ENCODE assay signal across 28 cellular contexts in genomic region chr18:24031318-24031717, GRCh38. TPM values are rescaled to one million over a fixed set of nuclear protein-coding genes. Genes with fewer than 3 reads are reported as not detected.
DNase-seq lines count a peak whose midpoint lies in the region; FAIRE-seq and TF ChIP-seq lines count a peak whose summit lies in the region.
"Had no signal": no experiment of that assay in that cellular context is flagged by ENCODE, and none has a peak within 500 bp of the region (broad histone marks: within the 10 kb centered on the region; RNA-seq: fewer than 3 reads in every experiment).

No MANE protein-coding gene starts in this region.

- intact Hi-C loops in CD4-positive, alpha-beta memory T cell (cut with micrococcal nuclease): no loop called here
- intact Hi-C loops in vagina (cut with DNase I) (loop anchor here (5.0 kb wide), 1 partner anchor 649 kb away; no protein-coding TSS in a partner anchor), MCF 10A (cut with micrococcal nuclease) (no loop called here)

- H4K91ac ChIP-seq in H1 (replicated peaks; ENCODE audit: insufficient read length, low read length): no peak overlapping the region

- H2BK20ac ChIP-seq in H1 (ENCODE audit: low read length): no peak overlapping the region

- H3K27ac ChIP-seq in CD4-positive, alpha-beta memory T cell (ENCODE audit: low read depth, low read length): no peak overlapping the region
- H3K27ac ChIP-seq in H1 (ENCODE audit: low read depth, low read length): no peak overlapping the region
- no peak overlapping the region for H3K27ac ChIP-seq in vagina
- H3K27ac ChIP-seq: brain microvascular endothelial cell, esophagus squamous epithelium, transverse colon had no signal

- no peak overlapping the region for H4K8ac ChIP-seq in H1 (ENCODE audit: extremely low read depth, insufficient read depth, low read length)

- peaks cover 66 to 93% (median 83%) of the 10 kb centered on the region in 4 donors for H3K4me1 Mint-ChIP-seq in CD4-positive, alpha-beta memory T cell
- H3K4me1 Mint-ChIP-seq in MCF 10A (ENCODE audit: insufficient read depth, unreplicated experiment): peaks cover 30% of the 10 kb centered on the region

- no TSS peak for BruUV-seq in MCF 10A (replicated peaks; lab: Mats Ljungman, UMichigan)

- no peak overlapping the region for H3K18ac ChIP-seq in H1 (ENCODE audit: extremely low read depth, low read length)

- peak overlapping the region; percentile 5 to 80 (median 53) for H3K27ac Mint-ChIP-seq in CD4-positive, alpha-beta memory T cell
- H3K27ac Mint-ChIP-seq in MCF 10A (ENCODE audit: low read depth, unreplicated experiment): no peak overlapping the region
- H3K27ac Mint-ChIP-seq: activated CD4-positive, alpha-beta T cell treated with anti-CD3 and anti-CD28 coated beads for 36 hours; activated CD8-positive, alpha-beta memory T cell treated with anti-CD3 and anti-CD28 coated beads, Interleukin-2, amount 10 ng/mL, durations not matched to agents 7 days and 5 days; memory B cell; stimulated activated naive CD8-positive, alpha-beta T cell treated with anti-CD3 and anti-CD28 coated beads, Interleukin-15, amount 100 ng/mL, for 72 hours had no signal

- peaks cover 2% of the 10 kb centered on the region; the same call in 1 of the 2 replicates for H3K79me1 ChIP-seq in H1 (ENCODE audit: low read depth, low read length)

- POLR2A ChIA-PET in CD4-positive, alpha-beta memory T cell (lab: Charles Lee; ENCODE audit: partially characterized antibody): no interaction called here
- POLR2A ChIA-PET in H1 (lab: Charles Lee; ENCODE audit: partially characterized antibody): no interaction called here
- POLR2A ChIA-PET in MCF 10A (lab: Yijun Ruan, JAX): no interaction called here

- H3K14ac ChIP-seq in H1 (ENCODE audit: insufficient read length): no peak overlapping the region

- H2BK120ac ChIP-seq in H1 (replicated peaks; ENCODE audit: low read depth, low read length): no peak overlapping the region

- peak; percentile 36 for DNase-seq in NCI-H1092 treated with DMSO at 0.1 percent for 48 hours (lab: John Stamatoyannopoulos, UW)
- DNase-seq in NCI-H1092 (lab: John Stamatoyannopoulos, UW): no peak
- DNase-seq in CD4-positive, alpha-beta memory T cell: no peak
- DNase-seq in NCI-H2196 treated with DMSO at 0.1 percent for 48 hours (lab: John Stamatoyannopoulos, UW; ENCODE audit: unreplicated experiment): peak; percentile 59
- DNase-seq in H1 (ENCODE audit: low read depth in 1 of 2, low spot score in 2 of 2): no peak
- DNase-seq in NK-92 treated with Interleukin-12 subunit alpha and Interleukin-12 subunit beta, amount 100 ng/mL, for 24 hours (lab: John Stamatoyannopoulos, UW): no peak
- DNase-seq in vagina (ENCODE audit: extremely low spot score in 2 of 2): no peak
- no peak for DNase-seq in MCF 10A (ENCODE audit: unreplicated experiment)
- DNase-seq: 8988T; activated CD4-positive, alpha-beta T cell treated with anti-CD3 and anti-CD28 coated beads for 36 hours; activated CD8-positive, alpha-beta memory T cell treated with anti-CD3 and anti-CD28 coated beads, Interleukin-2, amount 10 ng/mL, durations not matched to agents 7 days and 5 days; AML-193; brain microvascular endothelial cell; esophagus squamous epithelium; HCEC 1CT; IMR-90; kidney; NCI-H2171; NCI-H69; OCI-M1; SHP77; stimulated activated CD4-positive, alpha-beta T cell treated with anti-CD3 and anti-CD28 coated beads, Interleukin-12 subunit alpha, Interleukin-12 subunit beta, amount 100 ng/mL, for 4 hours; stimulated activated CD4-positive, alpha-beta T cell treated with anti-CD3 and anti-CD28 coated beads, Interleukin-4, amount 100 ng/mL, for 4 hours; stimulated activated naive CD8-positive, alpha-beta T cell treated with anti-CD3 and anti-CD28 coated beads, Interleukin-15, amount 100 ng/mL, for 72 hours; transverse colon had no signal

- FAIRE-seq in H1 (lab: Jason Lieb, UNC): no peak
- FAIRE-seq: colon, kidney had no signal

- no peak overlapping the region for H2BK5ac ChIP-seq in H1 (ENCODE audit: low read depth, low read length)

- TF ChIP-seq RAD21 in H1 (IDR thresholded peaks at IDR 0.05 in 1 of 2, conservative IDR thresholded peaks at IDR 0.05 in 1 of 2; ENCODE audit: low read depth in 2 of 2, low read length in 2 of 2): no peak

- H3K4ac ChIP-seq in H1 (replicated peaks; ENCODE audit: insufficient read length, low read depth, low read length): no peak overlapping the region

- CTCF ChIA-PET in CD4-positive, alpha-beta memory T cell (lab: Charles Lee; ENCODE audit: partially characterized antibody): interaction anchor here (0.6 kb wide), 1 partner anchor 102 kb away, joined by 3 read pairs; no protein-coding TSS in a partner anchor
- CTCF ChIA-PET in H1 (lab: Charles Lee; ENCODE audit: partially characterized antibody) (no interaction called here), MCF 10A (lab: Yijun Ruan, JAX) (no interaction called here)

- WGBS in H1 (ENCODE audit: extremely low coverage in 1 of 2, insufficient coverage in 1 of 2, insufficient read length in 1 of 2, insufficient replicate concordance in 2 of 2, low coverage in 1 of 2, low lambda C conversion rate in 2 of 2, missing lambda C conversion rate in 1 of 2), 2 experiments: 98% methylated on average over 3 of the region's 3 CpGs; no CpG with 5 or more reads in 1 of the 2 experiments

- H3K23ac ChIP-seq in H1 (ENCODE audit: insufficient read length): no peak overlapping the region

- no peaks in the 10 kb centered on the region for H3K9me3 Mint-ChIP-seq in CD4-positive, alpha-beta memory T cell
- no peaks in the 10 kb centered on the region for H3K9me3 Mint-ChIP-seq in MCF 10A (ENCODE audit: unreplicated experiment)
- H3K9me3 Mint-ChIP-seq: memory B cell; stimulated activated naive CD8-positive, alpha-beta T cell treated with anti-CD3 and anti-CD28 coated beads, Interleukin-15, amount 100 ng/mL, for 72 hours had no signal

- peak overlapping the region in 7 of 8 donors; percentile 0 to 66 (median 56) for H3K4me3 Mint-ChIP-seq in CD4-positive, alpha-beta memory T cell
- H3K4me3 Mint-ChIP-seq in MCF 10A (ENCODE audit: unreplicated experiment): no peak overlapping the region
- H3K4me3 Mint-ChIP-seq: activated CD4-positive, alpha-beta T cell treated with anti-CD3 and anti-CD28 coated beads for 36 hours; activated CD8-positive, alpha-beta memory T cell treated with anti-CD3 and anti-CD28 coated beads, Interleukin-2, amount 10 ng/mL, durations not matched to agents 7 days and 5 days; memory B cell; stimulated activated naive CD8-positive, alpha-beta T cell treated with anti-CD3 and anti-CD28 coated beads, Interleukin-15, amount 100 ng/mL, for 72 hours had no signal

- no peak overlapping the region for H3K4me2 ChIP-seq in H1 (ENCODE audit: insufficient read depth in 1 of 2, low read depth in 2 of 2, low read length in 2 of 2)

- H2AFZ ChIP-seq in H1 (ENCODE audit: low read length): no peak overlapping the region

- no peak overlapping the region for H3K9ac ChIP-seq in H1 (replicated peaks in 1 of 4; ENCODE audit: extremely low read depth in 1 of 4, low read depth in 3 of 4, low read length in 3 of 4)

- TF ChIP-seq POLR2A in H1 (IDR thresholded peaks at IDR 0.05; ENCODE audit: control extremely low read depth in 1 of 2, low read depth in 2 of 2, low read length in 2 of 2): no peak
- no peak for TF ChIP-seq POLR2A in vagina (IDR thresholded peaks at IDR 0.05)

- peaks cover 0 to 2% of the 10 kb centered on the region in 2 experiments for H4K20me1 ChIP-seq in H1 (replicated peaks in 1 of 2; ENCODE audit: control insufficient read depth in 1 of 2, insufficient read depth in 2 of 2, low read length in 2 of 2)

- 0 out of 2 replicates have a peak overlapping the region, but pooled peaks have one; percentile 17 for H2BK12ac ChIP-seq in H1 (ENCODE audit: low read depth, low read length)

- TF ChIP-seq EP300 in H1 (IDR thresholded peaks at IDR 0.05; ENCODE audit: borderline replicate concordance in 1 of 2, low read depth in 2 of 2, low read length in 2 of 2): no peak

- H3K23me2 ChIP-seq in H1 (ENCODE audit: low read depth, low read length): no peaks in the 10 kb centered on the region

- H3K4me1 ChIP-seq in CD4-positive, alpha-beta memory T cell (ENCODE audit: insufficient read depth, low read length): peaks cover 96% of the 10 kb centered on the region
- H3K4me1 ChIP-seq in H1 (replicated peaks in 1 of 4; ENCODE audit: control insufficient read depth in 3 of 4, insufficient read depth in 4 of 4, low read length in 3 of 4) (peaks cover 0 to 3% (median 0%) of the 10 kb centered on the region in 4 experiments; a peak in 1 of 7 replicates), vagina (peaks cover 26% of the 10 kb centered on the region)

- H3K4me3 ChIP-seq in CD4-positive, alpha-beta memory T cell (ENCODE audit: low read length in 2 of 2): no peak overlapping the region
- H3K4me3 ChIP-seq in H1 (ENCODE audit: extremely low read depth in 1 of 4, insufficient read depth in 2 of 4, low read depth in 3 of 4, low read length in 4 of 4) (no peak overlapping the region), vagina (no peak overlapping the region)
- H3K4me3 ChIP-seq: adrenal gland, esophagus squamous epithelium, transverse colon had no signal

- H4K5ac ChIP-seq in H1 (ENCODE audit: insufficient read length, low read depth, low read length): no peak overlapping the region

- no peaks in the 10 kb centered on the region for H3K36me3 ChIP-seq in CD4-positive, alpha-beta memory T cell (ENCODE audit: insufficient read depth, low read length)
- H3K36me3 ChIP-seq in H1 (ENCODE audit: control insufficient read depth in 2 of 4, insufficient read depth in 4 of 4, low read length in 3 of 4): no peaks in the 10 kb centered on the region
- no peaks in the 10 kb centered on the region for H3K36me3 ChIP-seq in vagina
- H3K36me3 ChIP-seq: adrenal gland, brain microvascular endothelial cell, esophagus squamous epithelium, transverse colon had no signal

- H3K27me3 ChIP-seq in CD4-positive, alpha-beta memory T cell (ENCODE audit: insufficient read depth, low read length): no peaks in the 10 kb centered on the region
- H3K27me3 ChIP-seq in H1 (replicated peaks in 1 of 4; ENCODE audit: control insufficient read depth in 3 of 4, extremely low read depth in 1 of 4, insufficient read depth in 3 of 4, low read length in 3 of 4): no peaks in the 10 kb centered on the region
- no peaks in the 10 kb centered on the region for H3K27me3 ChIP-seq in vagina
- H3K27me3 ChIP-seq: adrenal gland, brain microvascular endothelial cell, esophagus squamous epithelium, transverse colon had no signal

- H3K9me3 ChIP-seq in CD4-positive, alpha-beta memory T cell (ENCODE audit: control insufficient read depth in 1 of 2, low read length in 2 of 2): no peaks in the 10 kb centered on the region
- H3K9me3 ChIP-seq in H1 (ENCODE audit: insufficient read depth in 2 of 2, low read depth in 1 of 2, low read length in 1 of 2) (no peaks in the 10 kb centered on the region), vagina (no peaks in the 10 kb centered on the region)
- H3K9me3 ChIP-seq: adrenal gland, esophagus squamous epithelium, transverse colon had no signal

- TF ChIP-seq CTCF in H1 (IDR thresholded peaks at IDR 0.05; ENCODE audit: control extremely low read depth in 1 of 3, insufficient read depth in 1 of 3, low read depth in 1 of 3, low read length in 3 of 3): no peak
- no peak for TF ChIP-seq CTCF in vagina (IDR thresholded peaks at IDR 0.05)
- TF ChIP-seq CTCF in MCF 10A (IDR thresholded peaks at IDR 0.05; ENCODE audit: unreplicated experiment): no peak

- H3K36me3 Mint-ChIP-seq in CD4-positive, alpha-beta memory T cell: peaks cover 28 to 43% of the 10 kb centered on the region in 2 donors
- H3K36me3 Mint-ChIP-seq in MCF 10A (ENCODE audit: insufficient read depth, unreplicated experiment): peaks cover 10% of the 10 kb centered on the region

- no peak overlapping the region for H3K56ac ChIP-seq in H1 (replicated peaks; ENCODE audit: insufficient read length, low read depth, low read length)

- no peak overlapping the region for H2BK15ac ChIP-seq in H1 (ENCODE audit: low read length)

- H2AK5ac ChIP-seq in H1 (ENCODE audit: low read depth, low read length): 0 out of 2 replicates have a peak overlapping the region, but pooled peaks have one; percentile 82

- H3K27me3 Mint-ChIP-seq in CD4-positive, alpha-beta memory T cell: no peaks in the 10 kb centered on the region
- H3K27me3 Mint-ChIP-seq in MCF 10A (ENCODE audit: insufficient read depth, unreplicated experiment): no peaks in the 10 kb centered on the region
- H3K27me3 Mint-ChIP-seq: activated CD4-positive, alpha-beta T cell treated with anti-CD3 and anti-CD28 coated beads for 36 hours; activated CD8-positive, alpha-beta memory T cell treated with anti-CD3 and anti-CD28 coated beads, Interleukin-2, amount 10 ng/mL, durations not matched to agents 7 days and 5 days; memory B cell; stimulated activated naive CD8-positive, alpha-beta T cell treated with anti-CD3 and anti-CD28 coated beads, Interleukin-15, amount 100 ng/mL, for 72 hours had no signal

- peaks cover 10 to 92% of the 10 kb centered on the region in 2 experiments; a peak in 3 of 4 replicates for H3K79me2 ChIP-seq in H1 (ENCODE audit: control insufficient read depth in 1 of 2, insufficient read depth in 2 of 2, low read length in 2 of 2)

RNA-seq across cellular contexts. Expression of gene TTC39C, which starts 16.8 kb away (rescaled TPM):
- 100 to 1,000 TPM; 168 to 180 TPM for total RNA-seq in CD4-positive, alpha-beta memory T cell
- polyA plus RNA-seq in CD4-positive, alpha-beta memory T cell: 100 to 1,000 TPM; 134 to 165 TPM
- 78.6 and 79.1 TPM in 2 replicates for total RNA-seq in H1 (2021; fragmentation: NEBNext Ultra II Directional; extraction: Animal tissue kit (Norgen Biotek cat#: 25700))
- 6.2 and 8.1 TPM in 2 replicates for polyA plus RNA-seq in H1 (2011; rRNA removed)
- 12.5 TPM for polyA plus RNA-seq in H1 (2011; cell fraction: cytosol; rRNA removed)
- polyA plus RNA-seq in H1 (2011; cell fraction: nucleus; rRNA removed): 13.4 TPM
- 13.5 to 17.1 TPM (median 13.6 TPM) in 4 replicates for polyA plus RNA-seq in H1 (2012, experiment 1 of 2)
- polyA plus RNA-seq in H1 (2012, experiment 2 of 2): 7.6 TPM
- 44.7 TPM for polyA plus RNA-seq in H1 (2013, experiment 1 of 2)
- 42.2 TPM for polyA plus RNA-seq in H1 (2013, experiment 2 of 2)
- 29.2 and 31.6 TPM in 2 replicates for polyA minus RNA-seq in H1 (2011; rRNA and poly(A)+ RNA removed)
- 22.7 TPM for polyA minus RNA-seq in H1 (2011; cell fraction: cytosol; rRNA and poly(A)+ RNA removed)
- polyA minus RNA-seq in H1 (2011; cell fraction: nucleus; rRNA and poly(A)+ RNA removed): 37.4 TPM
- 42.5 TPM for total RNA-seq in vagina
- total RNA-seq in MCF 10A (2022): 11.4 and 12.9 TPM in 2 replicates

Comparison
In these comparisons a context has a peak if more than half of its experiments do, and no peak if none do; other contexts are left out.
1. DNase-seq: peak in NCI-H1092 treated with DMSO at 0.1 percent for 48 hours (single experiment) and NCI-H2196 treated with DMSO at 0.1 percent for 48 hours (single experiment); none in NCI-H1092 (single experiment), CD4-positive, alpha-beta memory T cell (0 of 5), H1 (0 of 2), NK-92 treated with Interleukin-12 subunit alpha and Interleukin-12 subunit beta, amount 100 ng/mL, for 24 hours (single experiment), vagina (0 of 2) and MCF 10A (single experiment).